26 cellular contexts compared by ENCODE assay signal in the genomic region with DNA sequence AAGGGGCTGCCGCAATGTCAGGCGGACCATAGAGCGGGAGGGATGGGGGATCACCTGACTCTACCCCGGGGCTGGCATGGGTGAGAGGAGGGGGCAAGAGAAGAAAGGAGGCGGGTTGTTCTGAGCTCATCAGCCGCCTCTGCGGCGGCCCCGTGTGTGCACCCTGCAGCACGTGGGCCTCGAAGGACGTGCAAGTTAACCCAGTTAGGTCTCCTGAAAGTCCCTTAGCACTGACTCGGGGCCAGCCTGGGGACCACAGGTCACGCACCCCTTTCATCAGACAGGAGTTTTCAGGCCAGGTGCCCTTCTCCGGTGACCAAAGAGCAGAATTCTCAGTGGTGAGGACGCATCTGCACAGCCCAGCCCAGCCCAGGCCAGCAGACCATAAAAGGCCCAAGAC. TPM values are rescaled to one million over a fixed set of nuclear protein-coding genes. Genes with fewer than 3 reads are reported as not detected.
DNase-seq lines count a peak whose midpoint lies in the region; ATAC-seq and TF ChIP-seq lines count a peak whose summit lies in the region.
"Had no signal": no experiment of that assay in that cellular context is flagged by ENCODE, and none has a peak within 500 bp of the region (broad histone marks: within the 10 kb centered on the region; RNA-seq: fewer than 3 reads in every experiment).

No MANE protein-coding gene starts in this region.

- DNase-seq in stimulated activated naive CD8-positive, alpha-beta T cell treated with anti-CD3 and anti-CD28 coated beads, Interleukin-15, amount 100 ng/mL, for 72 hours = no peak
- no peak for DNase-seq in stimulated activated naive CD8-positive, alpha-beta T cell treated with anti-CD3 and anti-CD28 coated beads, Interleukin-15, Interleukin-2, amounts not matched to agents 100 U/mL and 50 U/mL, for 24 hours
- peak; percentile 55 for DNase-seq in coronary artery (ENCODE audit: low spot score)
- DNase-seq in kidney glomerular epithelial cell (lab: John Stamatoyannopoulos, UW) = no peak
- no peak for DNase-seq in NCI-H510A (lab: John Stamatoyannopoulos, UW)
- DNase-seq in activated CD8-positive, alpha-beta memory T cell treated with anti-CD3 and anti-CD28 coated beads, Interleukin-2, amount 50 U/mL, for 4 hours = no peak
- DNase-seq in ovary = no peak
- DNase-seq: AML-193; Caco-2; CD8-positive, alpha-beta T cell; GDM1; GOT3; HCEC 1CT; NCI-H1092; NCI-H1417 treated with DMSO at 0.1 percent for 48 hours; NCI-H1694 treated with DMSO at 0.1 percent for 48 hours; NCI-H2081; NCI-H2227 treated with DMSO at 0.1 percent for 48 hours; NCI-H69; SHP77 had no signal

- H3K4me3 ChIP-seq in coronary artery (no peak overlapping the region), ovary (no peak overlapping the region)
- H3K4me3 ChIP-seq: BLaER1 treated with 17β-estradiol and CSF1 and Interleukin-3, amounts not matched to agents 10 nM and 100 nM had no signal

- no peaks in the 10 kb centered on the region for H3K27me3 ChIP-seq in ovary
- H3K27me3 ChIP-seq: BLaER1 treated with 17β-estradiol and CSF1 and Interleukin-3, amounts not matched to agents 10 nM and 100 nM had no signal

- H3K9me3 ChIP-seq in ovary = no peaks in the 10 kb centered on the region
- H3K9me3 ChIP-seq: Caco-2 had no signal

- no peak for TF ChIP-seq EP300 in ovary (IDR thresholded peaks at IDR 0.05)

- H3K27me3 Mint-ChIP-seq in stimulated activated naive CD8-positive, alpha-beta T cell treated with anti-CD3 and anti-CD28 coated beads, Interleukin-15, amount 100 ng/mL, for 72 hours = peaks cover 50% of the 10 kb centered on the region

- no peak overlapping the region for H3K27ac ChIP-seq in coronary artery
- H3K27ac ChIP-seq in ovary = no peak overlapping the region
- H3K27ac ChIP-seq: BLaER1 treated with 17β-estradiol and CSF1 and Interleukin-3, amounts not matched to agents 10 nM and 100 nM; RWPE1 had no signal

- no peaks in the 10 kb centered on the region for H3K36me3 ChIP-seq in ovary
- H3K36me3 ChIP-seq: BLaER1 treated with 17β-estradiol and CSF1 and Interleukin-3, amounts not matched to agents 10 nM and 100 nM had no signal

- no peak overlapping the region for H3K4me3 Mint-ChIP-seq in stimulated activated naive CD8-positive, alpha-beta T cell treated with anti-CD3 and anti-CD28 coated beads, Interleukin-15, amount 100 ng/mL, for 72 hours
- H3K4me3 Mint-ChIP-seq: CD8-positive, alpha-beta T cell had no signal

- no peak for TF ChIP-seq POLR2A in ovary (IDR thresholded peaks at IDR 0.05)

- peak; percentile 46 for ATAC-seq in stimulated activated naive CD8-positive, alpha-beta T cell treated with anti-CD3 and anti-CD28 coated beads, Interleukin-15, amount 100 ng/mL, for 72 hours
- no peak for ATAC-seq in stimulated activated naive CD8-positive, alpha-beta T cell treated with anti-CD3 and anti-CD28 coated beads, Interleukin-15, Interleukin-2, amounts not matched to agents 100 U/mL and 50 U/mL, for 24 hours
- peak; percentile 55 for ATAC-seq in GM21423 (IDR thresholded peaks at IDR 0.05; ENCODE audit: unreplicated experiment)
- ATAC-seq: CD8-positive, alpha-beta T cell; Panc1 had no signal

- H3K4me1 Mint-ChIP-seq in stimulated activated naive CD8-positive, alpha-beta T cell treated with anti-CD3 and anti-CD28 coated beads, Interleukin-15, amount 100 ng/mL, for 72 hours = peaks cover 10% of the 10 kb centered on the region

- H3K9me3 Mint-ChIP-seq in stimulated activated naive CD8-positive, alpha-beta T cell treated with anti-CD3 and anti-CD28 coated beads, Interleukin-15, amount 100 ng/mL, for 72 hours = peaks cover 0 to 9% of the 10 kb centered on the region in 2 donors
- H3K9me3 Mint-ChIP-seq: CD8-positive, alpha-beta T cell had no signal

- H3K27ac Mint-ChIP-seq in stimulated activated naive CD8-positive, alpha-beta T cell treated with anti-CD3 and anti-CD28 coated beads, Interleukin-15, amount 100 ng/mL, for 72 hours = peak overlapping the region in 1 of 2 donors; percentile 65
- H3K27ac Mint-ChIP-seq: CD8-positive, alpha-beta T cell had no signal

- no peaks in the 10 kb centered on the region for H3K4me1 ChIP-seq in ovary (ENCODE audit: insufficient read depth)
- H3K4me1 ChIP-seq: Caco-2 had no signal

- TF ChIP-seq CTCF in coronary artery (IDR thresholded peaks at IDR 0.05) (no peak), ovary (IDR thresholded peaks at IDR 0.05) (no peak)

- intact Hi-C loops in ovary (cut with DNase I) = no loop called here

- WGBS in ovary, 3 donors = 83 to 92% (median 92%) methylated on average over 15 to 16 of the region's 16 CpGs

RNA-seq across cellular contexts. Expression of a gene that starts 58.0 kb away (rescaled TPM):
- total RNA-seq in ovary = 1 to 10 TPM in 4 of 7 donors, under 1 TPM in 3; 0.30 to 2.6 (median 1.1) TPM
- 1 to 10 TPM; 2.1 to 6.4 TPM for polyA plus RNA-seq in ovary
- total RNA-seq: Caco-2, HT-29, OCI-LY7 had no signal
